In the genomic region with DNA sequence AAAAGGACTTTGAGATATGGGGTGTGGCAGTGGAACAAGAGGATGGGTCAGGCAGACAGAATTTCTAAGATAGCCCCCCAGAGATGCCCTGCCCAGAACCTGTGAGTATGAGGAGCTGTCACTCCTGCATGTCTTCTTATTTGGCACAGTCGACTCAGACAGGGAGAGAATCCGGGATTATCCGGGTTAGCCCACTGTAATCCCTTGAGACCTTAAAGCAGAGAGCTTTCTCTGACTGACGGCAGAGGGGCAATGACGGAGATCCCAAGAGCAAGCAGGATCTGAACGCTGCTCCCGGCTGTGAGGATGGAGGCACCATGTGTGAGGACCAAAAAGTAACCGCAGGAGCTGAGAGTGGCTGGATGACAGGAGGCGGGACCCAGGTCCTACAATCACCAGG, we compare ENCODE assay signal across 20 cellular contexts. TPM values are rescaled to one million over a fixed set of nuclear protein-coding genes. Genes with fewer than 3 reads are reported as not detected.
DNase-seq lines count a peak whose midpoint lies in the region; TF ChIP-seq lines count a peak whose summit lies in the region.
"Had no signal": no experiment of that assay in that cellular context is flagged by ENCODE, and none has a peak within 500 bp of the region (broad histone marks: within the 10 kb centered on the region; RNA-seq: fewer than 3 reads in every experiment).

No MANE protein-coding gene starts in this region.

- H3K36me3 ChIP-seq in hepatocyte (replicated peaks; ENCODE audit: insufficient read depth, low read depth): no peaks in the 10 kb centered on the region
- H3K36me3 ChIP-seq: BE2C had no signal

- H3K36me3 Mint-ChIP-seq in brain (no peaks in the 10 kb centered on the region), glutamatergic neuron (ENCODE audit: unreplicated experiment) (no peaks in the 10 kb centered on the region)

- H3K4me3 Mint-ChIP-seq in brain (peak overlapping the region in 3 of 5 experiments; percentile 14 to 80 (median 28)), glutamatergic neuron (ENCODE audit: unreplicated experiment) (no peak overlapping the region)
- H3K4me3 Mint-ChIP-seq: CD4-positive, alpha-beta T cell had no signal

- DNase-seq in NCI-H82 (lab: John Stamatoyannopoulos, UW) (peak; percentile 94), glutamatergic neuron (no peak), NCI-H2081 (lab: John Stamatoyannopoulos, UW) (no peak), NCI-H446 (lab: John Stamatoyannopoulos, UW) (no peak), CD1c-positive myeloid dendritic cell (ENCODE audit: extremely low spot score) (no peak), hepatocyte (ENCODE audit: low spot score) (no peak)
- DNase-seq: BE2C; C1 segment of cervical spinal cord; CD4-positive, alpha-beta T cell; DMS 273 treated with DMSO at 0.1 percent for 48 hours; DMS53; DND-41; EL; GM23248; HCEC 1CT had no signal

- H4K20me1 ChIP-seq in hepatocyte (ENCODE audit: insufficient read depth, poor library complexity, severe bottlenecking): no peaks in the 10 kb centered on the region

- no peaks in the 10 kb centered on the region for H3K27me3 ChIP-seq in hepatocyte

- H3K27ac ChIP-seq in hepatocyte: no peak overlapping the region
- H3K27ac ChIP-seq: GM23248, HL-60 had no signal

- H3K9me2 ChIP-seq in hepatocyte (replicated peaks; ENCODE audit: insufficient read depth): no peaks in the 10 kb centered on the region

- H3K27ac Mint-ChIP-seq in brain (no peak overlapping the region), glutamatergic neuron (ENCODE audit: unreplicated experiment) (peak overlapping the region; percentile 48)
- H3K27ac Mint-ChIP-seq: CD4-positive, alpha-beta T cell had no signal

- TF ChIP-seq CTCF in brain (conservative IDR thresholded peaks at IDR 0.05) (no peak), glutamatergic neuron (IDR thresholded peaks at IDR 0.05; ENCODE audit: partially characterized antibody, unreplicated experiment) (no peak), hepatocyte (IDR thresholded peaks at IDR 0.05; ENCODE audit: poor library complexity) (no peak)

- H3K27me3 Mint-ChIP-seq in brain (peaks cover 7% of the 10 kb centered on the region), glutamatergic neuron (ENCODE audit: unreplicated experiment) (peaks cover 9% of the 10 kb centered on the region)

- H3K4me3 ChIP-seq in hepatocyte: no peak overlapping the region
- H3K4me3 ChIP-seq: GM12878, GM23248 had no signal

- peaks cover 23% of the 10 kb centered on the region for H3K4me1 Mint-ChIP-seq in brain
- peaks cover 5% of the 10 kb centered on the region for H3K4me1 Mint-ChIP-seq in glutamatergic neuron (ENCODE audit: low read depth, unreplicated experiment)

- H3K79me2 ChIP-seq in hepatocyte: no peaks in the 10 kb centered on the region

- no peak overlapping the region for H2AFZ ChIP-seq in hepatocyte
- H2AFZ ChIP-seq: GM23248 had no signal

- WGBS in hepatocyte (ENCODE audit: low lambda C conversion rate, missing lambda C conversion rate): 77% methylated on average over 9 of the region's 9 CpGs

- H3K4me1 ChIP-seq in hepatocyte (ENCODE audit: insufficient read depth): no peaks in the 10 kb centered on the region
- H3K4me1 ChIP-seq: BE2C had no signal

- H3K9me3 Mint-ChIP-seq in brain: peaks cover 0 to 3% (median 0%) of the 10 kb centered on the region in 5 experiments
- H3K9me3 Mint-ChIP-seq in glutamatergic neuron (ENCODE audit: unreplicated experiment): peaks cover 5% of the 10 kb centered on the region
- H3K9me3 Mint-ChIP-seq: CD4-positive, alpha-beta T cell had no signal

- H3K9me3 ChIP-seq in hepatocyte (ENCODE audit: low read depth): no peaks in the 10 kb centered on the region
- H3K9me3 ChIP-seq: BE2C had no signal

- H3K4me2 ChIP-seq in hepatocyte: no peak overlapping the region

RNA-seq across cellular contexts. Expression of a gene that starts 8.8 kb away (rescaled TPM):
- polyA plus RNA-seq in brain (ENCODE audit: insufficient read depth, low read depth, low replicate concordance) (184 TPM), hepatocyte (148 and 149 TPM in 2 replicates)
- total RNA-seq in glutamatergic neuron (ENCODE audit: unreplicated experiment) (128 TPM), hepatocyte (178 and 188 TPM in 2 replicates)

RNA-seq across cellular contexts. Expression of a gene that starts 24.7 kb away (rescaled TPM):
- polyA plus RNA-seq in brain (ENCODE audit: insufficient read depth, low read depth, low replicate concordance) (not detected), hepatocyte (not detected in 2 replicates)
- total RNA-seq in glutamatergic neuron (ENCODE audit: unreplicated experiment) (not detected), hepatocyte (not detected in 2 replicates)
- total RNA-seq: A172; CD4-positive, alpha-beta T cell; GM12878; GM23248; HT1080 had no signal
- polyA plus RNA-seq: GM23248 had no signal

RNA-seq across cellular contexts. Expression of a gene that starts 31.7 kb away (rescaled TPM):
- polyA plus RNA-seq in brain (ENCODE audit: insufficient read depth, low read depth, low replicate concordance) (42.1 TPM), hepatocyte (33.2 and 42.2 TPM in 2 replicates)
- total RNA-seq in glutamatergic neuron (ENCODE audit: unreplicated experiment) (51.3 TPM), hepatocyte (24.6 and 27.2 TPM in 2 replicates)

RNA-seq across cellular contexts. Expression of a gene that starts 41.9 kb away (rescaled TPM):
- polyA plus RNA-seq in brain (ENCODE audit: insufficient read depth, low read depth, low replicate concordance) (221 TPM), hepatocyte (169 and 175 TPM in 2 replicates)
- total RNA-seq in glutamatergic neuron (ENCODE audit: unreplicated experiment) (281 TPM), hepatocyte (83.2 and 85.2 TPM in 2 replicates)

RNA-seq across cellular contexts. Expression of a gene that starts 49.1 kb away (rescaled TPM):
- polyA plus RNA-seq in brain (ENCODE audit: insufficient read depth, low read depth, low replicate concordance): 8.8 TPM
- total RNA-seq in glutamatergic neuron (ENCODE audit: unreplicated experiment): 2.2 TPM
- 1.4 and 2.3 TPM in 2 replicates for total RNA-seq in hepatocyte
- 1.3 and 1.6 TPM in 2 replicates for polyA plus RNA-seq in hepatocyte
